Comparison of ENCODE assay signal across 1 cellular context in genomic region chr14:77303417-77304156, GRCh38.
TF ChIP-seq lines count a peak whose summit lies in the region.

No MANE protein-coding gene starts in this region.

TF ChIP-seq in HCT116, 20 proteins besides CTCF, POLR2A, EP300 and RAD21 (continued from another document):
- TF ChIP-seq SRF (IDR thresholded peaks at IDR 0.05; ENCODE audit: low read depth) (peak; percentile 52), CEBPB (IDR thresholded peaks at IDR 0.05; ENCODE audit: low read depth) (peak; percentile 84), CBX3 (IDR thresholded peaks at IDR 0.05; ENCODE audit: low read depth) (peak; percentile 59; the same call in 1 of the 2 replicates), YY1 (IDR thresholded peaks at IDR 0.05; ENCODE audit: extremely low read depth, insufficient replicate concordance, low read depth, low read length) (no peak), MAX (IDR thresholded peaks at IDR 0.05) (0 out of 2 replicates have a peak, but pooled peaks have one; percentile 29)
TF ChIP-seq in HCT116: peak in this region for 10.
